Comparison of ENCODE assay signal across 13 cellular contexts in genomic region chr21:41868062-41868710, GRCh38. TPM values are rescaled to one million over a fixed set of nuclear protein-coding genes. Genes with fewer than 3 reads are reported as not detected.
DNase-seq lines count a peak whose midpoint lies in the region; ATAC-seq lines count a peak whose summit lies in the region.
"Had no signal": no experiment of that assay in that cellular context is flagged by ENCODE, and none has a peak within 500 bp of the region (broad histone marks: within the 10 kb centered on the region; RNA-seq: fewer than 3 reads in every experiment).

No MANE protein-coding gene starts in this region.

- H3K27ac Mint-ChIP-seq in immature natural killer cell = no peak overlapping the region

- peak; percentile 66 for ATAC-seq in GM18502 (IDR thresholded peaks at IDR 0.05; ENCODE audit: poor library complexity, unreplicated experiment)
- ATAC-seq in GM21528 (IDR thresholded peaks at IDR 0.05; ENCODE audit: low FRiP score, unreplicated experiment) = peak; percentile 42
- peak; percentile 57 for ATAC-seq in HG03280 (IDR thresholded peaks at IDR 0.05; ENCODE audit: unreplicated experiment)
- no peak for ATAC-seq in HG03442 (IDR thresholded peaks at IDR 0.05; ENCODE audit: unreplicated experiment)
- ATAC-seq: HepG2 had no signal

- H3K4me1 Mint-ChIP-seq in immature natural killer cell = peaks cover 21 to 23% of the 10 kb centered on the region in 2 donors

- H3K9me3 Mint-ChIP-seq in immature natural killer cell = no peaks in the 10 kb centered on the region

- H3K27me3 Mint-ChIP-seq in immature natural killer cell (ENCODE audit: low read depth in 3 of 3) = no peaks in the 10 kb centered on the region

- H3K4me3 Mint-ChIP-seq in immature natural killer cell = no peak overlapping the region

- DNase-seq in fibroblast of the conjunctiva (ENCODE audit: low read depth) (peak; percentile 32), COLO668 (lab: John Stamatoyannopoulos, UW; ENCODE audit: unreplicated experiment) (no peak), immature natural killer cell (no peak)
- DNase-seq in effector CD8-positive, alpha-beta T cell (lab: John Stamatoyannopoulos, UW) = no peak
- DNase-seq: DND-41, dorsolateral prefrontal cortex, sigmoid colon, stomach had no signal

- H3K36me3 Mint-ChIP-seq in immature natural killer cell = peaks cover 0 to 3% (median 2%) of the 10 kb centered on the region in 3 donors

RNA-seq across cellular contexts. Expression of gene PRDM15, which starts 11.0 kb away (rescaled TPM):
- polyA plus RNA-seq in immature natural killer cell = 1 to 10 TPM in 2 of 3 donors, not detected in 1; 1.3 to 3.5 TPM
